13 cellular contexts compared by ENCODE assay signal in genomic region chr1:216034506-216034905, GRCh38.
A peak's percentile ranks its signal among the peaks of the same experiment; 100 is the strongest.
DNase-seq lines count a peak whose midpoint lies in the region; ATAC-seq, FAIRE-seq and TF ChIP-seq lines count a peak whose summit lies in the region.
"Had no signal": no experiment of that assay in that cellular context is flagged by ENCODE, and none has a peak within 500 bp of the region (broad histone marks: within the 10 kb centered on the region; RNA-seq: fewer than 3 reads in every experiment).

No MANE protein-coding gene starts in this region.

- TF ChIP-seq CTCF in epithelial cell of esophagus (IDR thresholded peaks at IDR 0.05; ENCODE audit: insufficient read depth, low read depth, low read length, missing control alignments): peak; percentile 29

- no peaks in the 10 kb centered on the region for H3K4me1 Mint-ChIP-seq in T-cell
- no peaks in the 10 kb centered on the region for H3K4me1 Mint-ChIP-seq in activated CD8-positive, alpha-beta T cell treated with anti-CD3 and anti-CD28 coated beads, Interleukin-2, amount 10 ng/mL, durations not matched to agents 7 days and 5 days (ENCODE audit: low read depth)
- H3K4me1 Mint-ChIP-seq: IgD-negative memory B cell; immature natural killer cell; stimulated activated effector memory CD8-positive, alpha-beta T cell treated with anti-CD3 and anti-CD28 coated beads, Interleukin-12 subunit alpha, Interleukin-12 subunit beta, amount 100 ng/mL, for 72 hours had no signal

- no peak for ATAC-seq in T-cell (replicated peaks in 1 of 4)
- no peak for ATAC-seq in activated CD8-positive, alpha-beta T cell treated with anti-CD3 and anti-CD28 coated beads, Interleukin-2, amount 10 ng/mL, durations not matched to agents 7 days and 5 days
- ATAC-seq: stimulated activated effector memory CD8-positive, alpha-beta T cell treated with anti-CD3 and anti-CD28 coated beads, Interleukin-12 subunit alpha, Interleukin-12 subunit beta, amount 100 ng/mL, for 72 hours had no signal

- POLR2A ChIA-PET in T-cell (lab: Charles Lee): no interaction called here
- POLR2A ChIA-PET in activated CD8-positive, alpha-beta T cell treated with anti-CD3 and anti-CD28 coated beads, Interleukin-2, amount 10 ng/mL, durations not matched to agents 7 days and 5 days (lab: Charles Lee): no interaction called here

- H3K27me3 Mint-ChIP-seq in T-cell: no peaks in the 10 kb centered on the region
- no peaks in the 10 kb centered on the region for H3K27me3 Mint-ChIP-seq in activated CD8-positive, alpha-beta T cell treated with anti-CD3 and anti-CD28 coated beads, Interleukin-2, amount 10 ng/mL, durations not matched to agents 7 days and 5 days (ENCODE audit: low read depth)

- peaks cover 9 to 16% (median 15%) of the 10 kb centered on the region in 3 donors for H3K9me3 Mint-ChIP-seq in T-cell
- peaks cover 3% of the 10 kb centered on the region for H3K9me3 Mint-ChIP-seq in activated CD8-positive, alpha-beta T cell treated with anti-CD3 and anti-CD28 coated beads, Interleukin-2, amount 10 ng/mL, durations not matched to agents 7 days and 5 days (ENCODE audit: insufficient read depth)

- CTCF ChIA-PET in T-cell (lab: Charles Lee): no interaction called here
- CTCF ChIA-PET in activated CD8-positive, alpha-beta T cell treated with anti-CD3 and anti-CD28 coated beads, Interleukin-2, amount 10 ng/mL, durations not matched to agents 7 days and 5 days (lab: Charles Lee): no interaction called here

- H3K36me3 Mint-ChIP-seq in T-cell: no peaks in the 10 kb centered on the region
- no peaks in the 10 kb centered on the region for H3K36me3 Mint-ChIP-seq in activated CD8-positive, alpha-beta T cell treated with anti-CD3 and anti-CD28 coated beads, Interleukin-2, amount 10 ng/mL, durations not matched to agents 7 days and 5 days (ENCODE audit: low read depth)
- H3K36me3 Mint-ChIP-seq: IgD-negative memory B cell; stimulated activated effector memory CD8-positive, alpha-beta T cell treated with anti-CD3 and anti-CD28 coated beads, Interleukin-12 subunit alpha, Interleukin-12 subunit beta, amount 100 ng/mL, for 72 hours had no signal

- no peaks in the 10 kb centered on the region for H3K27me3 ChIP-seq in small intestine (ENCODE audit: control insufficient read depth in 2 of 2, insufficient read depth in 2 of 2, low read length in 2 of 2)

- no peak for FAIRE-seq in small intestine (lab: Jason Lieb, UNC)
- FAIRE-seq: colon, H54 had no signal

- no peaks in the 10 kb centered on the region for H3K4me1 ChIP-seq in small intestine (ENCODE audit: control insufficient read depth in 2 of 2, insufficient read depth in 1 of 2, low read depth in 1 of 2, low read length in 1 of 2)

- DNase-seq in NCI-H345 (lab: John Stamatoyannopoulos, UW) (peak; percentile 4), NCI-H345 treated with DMSO at 0.1 percent for 48 hours (lab: John Stamatoyannopoulos, UW; ENCODE audit: unreplicated experiment) (no peak), NCI-H2107 (lab: John Stamatoyannopoulos, UW) (peak; percentile 45), epithelial cell of esophagus (ENCODE audit: low read depth) (peak; percentile 19), small intestine (peak; percentile 13), T-cell (no peak)
- DNase-seq in activated CD8-positive, alpha-beta T cell treated with anti-CD3 and anti-CD28 coated beads, Interleukin-2, amount 10 ng/mL, durations not matched to agents 7 days and 5 days: no peak
- DNase-seq in central memory CD4-positive, alpha-beta T cell: no peak
- DNase-seq: immature natural killer cell had no signal

- H3K27ac ChIP-seq in small intestine (ENCODE audit: low read depth in 1 of 2, low read length in 1 of 2): no peak overlapping the region

- no peaks in the 10 kb centered on the region for H3K9me3 ChIP-seq in small intestine (ENCODE audit: control insufficient read depth, low read depth)

- H3K4me3 ChIP-seq in epithelial cell of esophagus (ENCODE audit: low read length): no peak overlapping the region
- no peak overlapping the region for H3K4me3 ChIP-seq in small intestine (ENCODE audit: low read depth in 1 of 2, low read length in 2 of 2)

- 20 to 58% (median 34%) methylated on average over 3 of the region's 3 CpGs for WGBS in small intestine, 3 donors

- no peak overlapping the region for H3K4me3 Mint-ChIP-seq in T-cell
- H3K4me3 Mint-ChIP-seq in activated CD8-positive, alpha-beta T cell treated with anti-CD3 and anti-CD28 coated beads, Interleukin-2, amount 10 ng/mL, durations not matched to agents 7 days and 5 days: no peak overlapping the region
- H3K4me3 Mint-ChIP-seq: IgD-negative memory B cell; immature natural killer cell; stimulated activated effector memory CD8-positive, alpha-beta T cell treated with anti-CD3 and anti-CD28 coated beads, Interleukin-12 subunit alpha, Interleukin-12 subunit beta, amount 100 ng/mL, for 72 hours had no signal

- no peak overlapping the region for H3K27ac Mint-ChIP-seq in T-cell
- H3K27ac Mint-ChIP-seq in activated CD8-positive, alpha-beta T cell treated with anti-CD3 and anti-CD28 coated beads, Interleukin-2, amount 10 ng/mL, durations not matched to agents 7 days and 5 days: no peak overlapping the region
- H3K27ac Mint-ChIP-seq: IgD-negative memory B cell; immature natural killer cell; stimulated activated effector memory CD8-positive, alpha-beta T cell treated with anti-CD3 and anti-CD28 coated beads, Interleukin-12 subunit alpha, Interleukin-12 subunit beta, amount 100 ng/mL, for 72 hours had no signal

- H3K36me3 ChIP-seq in small intestine (ENCODE audit: control insufficient read depth in 2 of 2, insufficient read depth in 2 of 2, low read length in 2 of 2): no peaks in the 10 kb centered on the region

Comparison
In these comparisons a context has a peak if more than half of its experiments do, and no peak if none do; other contexts are left out.
1. DNase-seq: peak in NCI-H345 (single experiment), NCI-H2107 (single experiment), epithelial cell of esophagus (single experiment) and small intestine (single experiment); none in NCI-H345 treated with DMSO at 0.1 percent for 48 hours (single experiment), T-cell (0 of 34), activated CD8-positive, alpha-beta T cell treated with anti-CD3 and anti-CD28 coated beads, Interleukin-2, amount 10 ng/mL, durations not matched to agents 7 days and 5 days (single experiment) and central memory CD4-positive, alpha-beta T cell (single experiment).